In genomic region chr17:46044286-46044928, GRCh38 we compare ENCODE assay signal across 1 cellular context.
TF ChIP-seq lines count a peak whose summit lies in the region.

No MANE protein-coding gene starts in this region.

TF ChIP-seq in HepG2, 621 proteins besides CTCF, POLR2A, EP300 and RAD21 (continued from another document):
- TF ChIP-seq ZNF768 (CRISPR knock-in tag; IDR thresholded peaks at IDR 0.05) = no peak
- TF ChIP-seq ATF5 (CRISPR knock-in tag; IDR thresholded peaks at IDR 0.05; ENCODE audit: low read depth) = no peak
- TF ChIP-seq ATF3 (CRISPR knock-in tag; IDR thresholded peaks at IDR 0.05) = no peak
- TF ChIP-seq THAP9 (CRISPR knock-in tag; IDR thresholded peaks at IDR 0.05; ENCODE audit: borderline replicate concordance) = no peak
- TF ChIP-seq ZNF800 (CRISPR knock-in tag; IDR thresholded peaks at IDR 0.05) = 0 out of 2 replicates have a peak, but pooled peaks have one; percentile 34
- TF ChIP-seq ERF (CRISPR knock-in tag; IDR thresholded peaks at IDR 0.05) = 0 out of 2 replicates have a peak, but pooled peaks have one; percentile 36
- TF ChIP-seq BORCS8-MEF2B (CRISPR knock-in tag; IDR thresholded peaks at IDR 0.05) = no peak
- peak; percentile 79 for TF ChIP-seq TEAD3 (CRISPR knock-in tag; optimal IDR thresholded peaks at IDR 0.05; ENCODE audit: borderline replicate concordance)
- TF ChIP-seq ETV5 (CRISPR knock-in tag; IDR thresholded peaks at IDR 0.05; ENCODE audit: borderline replicate concordance) = no peak
- TF ChIP-seq SMAD1 (CRISPR knock-in tag; IDR thresholded peaks at IDR 0.05; ENCODE audit: borderline replicate concordance, low read depth) = no peak
- no peak for TF ChIP-seq RBFOX2 (IDR thresholded peaks at IDR 0.05; ENCODE audit: low read depth, low read length)
- TF ChIP-seq EZH2 (conservative IDR thresholded peaks at IDR 0.05; ENCODE audit: low read depth, low read length) = no peak
- peak; percentile 66 for TF ChIP-seq ARID3A (IDR thresholded peaks at IDR 0.05; ENCODE audit: low read depth, low read length)
- no peak for TF ChIP-seq HOXD1 (CRISPR knock-in tag; IDR thresholded peaks at IDR 0.05)
- peak; percentile 61; the same call in 1 of the 2 replicates for TF ChIP-seq MIXL1 (CRISPR knock-in tag; IDR thresholded peaks at IDR 0.05)
- TF ChIP-seq KMT2B (CRISPR knock-in tag; IDR thresholded peaks at IDR 0.05) = peak; percentile 41; the same call in 1 of the 2 replicates
- TF ChIP-seq HOXA3 (CRISPR knock-in tag; IDR thresholded peaks at IDR 0.05) = peak; percentile 81
- TF ChIP-seq ZNF639 (CRISPR knock-in tag; conservative IDR thresholded peaks at IDR 0.05) = no peak
- TF ChIP-seq MAZ (IDR thresholded peaks at IDR 0.05; ENCODE audit: borderline replicate concordance, low read depth, low read length) = no peak
- peak; percentile 45; the same call in 1 of the 2 replicates for TF ChIP-seq MAZ (CRISPR knock-in tag; IDR thresholded peaks at IDR 0.05; ENCODE audit: low read depth)
- peak; percentile 73 for TF ChIP-seq STAG1 (CRISPR knock-in tag; IDR thresholded peaks at IDR 0.05)
- TF ChIP-seq CREB3 (CRISPR knock-in tag; IDR thresholded peaks at IDR 0.05) = no peak
- TF ChIP-seq ASH2L (IDR thresholded peaks at IDR 0.05; ENCODE audit: insufficient read length, low read depth, low read length) = peak; percentile 28
- TF ChIP-seq ZNF772 (CRISPR knock-in tag; IDR thresholded peaks at IDR 0.05) = no peak
- peak; percentile 68; the same call in 1 of the 2 replicates for TF ChIP-seq ZHX1 (CRISPR knock-in tag; IDR thresholded peaks at IDR 0.05; ENCODE audit: low read depth)
- 0 out of 2 replicates have a peak, but pooled peaks have one; percentile 18 for TF ChIP-seq ISL2 (CRISPR knock-in tag; IDR thresholded peaks at IDR 0.05)
- TF ChIP-seq POLR2AphosphoS2 (IDR thresholded peaks at IDR 0.05; ENCODE audit: low read depth, low read length) = 0 out of 2 replicates have a peak, but pooled peaks have one; percentile 30
- TF ChIP-seq SOX5 (CRISPR knock-in tag; IDR thresholded peaks at IDR 0.05; ENCODE audit: borderline replicate concordance) = 0 out of 2 replicates have a peak, but pooled peaks have one; percentile 39
- no peak for TF ChIP-seq LCORL (IDR thresholded peaks at IDR 0.05)
- TF ChIP-seq LCORL (CRISPR knock-in tag; IDR thresholded peaks at IDR 0.05) = peak; percentile 37; the same call in 1 of the 2 replicates
- TF ChIP-seq ZBTB7B (CRISPR knock-in tag; IDR thresholded peaks at IDR 0.05) = 0 out of 2 replicates have a peak, but pooled peaks have one; percentile 29
- peak; percentile 50 for TF ChIP-seq XRCC5 (optimal IDR thresholded peaks at IDR 0.05; ENCODE audit: low read length)
TF ChIP-seq in HepG2: peak in this region for 43.
